19 cellular contexts compared by ENCODE assay signal in the genomic region with DNA sequence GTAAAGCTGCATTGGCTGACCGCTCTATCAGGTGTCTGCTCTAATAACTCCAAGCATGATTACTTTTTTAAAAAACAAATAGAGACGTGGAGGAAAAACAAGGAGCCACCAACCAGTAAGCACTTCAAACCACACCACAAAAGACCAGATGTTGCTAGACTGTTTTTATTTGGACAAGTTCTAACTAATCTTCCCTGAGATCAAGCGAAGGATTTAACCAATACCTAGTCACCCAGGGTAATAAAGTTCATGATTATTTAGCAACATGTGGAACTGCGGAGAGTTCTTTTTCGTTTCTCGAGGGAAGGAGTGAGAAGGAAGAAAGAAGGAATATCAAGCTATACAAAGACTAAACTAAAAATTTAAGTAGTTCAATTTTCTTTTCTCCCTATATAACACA.
"Had no signal": no experiment of that assay in that cellular context is flagged by ENCODE, and none has a peak within 500 bp of the region (broad histone marks: within the 10 kb centered on the region; RNA-seq: fewer than 3 reads in every experiment).

No MANE protein-coding gene starts in this region.

- H3K36me3 Mint-ChIP-seq: mesothelial cell of epicardium; naive thymus-derived CD8-positive, alpha-beta T cell had no signal

- H3K27me3 ChIP-seq: ovary, upper lobe of left lung had no signal

- H3K27ac ChIP-seq: lower lobe of right lung, ovary, prostate gland, thoracic aorta, upper lobe of left lung had no signal

- ATAC-seq: left lobe of liver; lower lobe of right lung; naive thymus-derived CD8-positive, alpha-beta T cell had no signal

- H3K4me1 ChIP-seq: lower lobe of right lung, prostate gland, upper lobe of left lung had no signal

- H3K27ac Mint-ChIP-seq: activated naive CD8-positive, alpha-beta T cell treated with anti-CD3 and anti-CD28 coated beads, Interleukin-2, amount 10 ng/mL, durations not matched to agents 7 days and 5 days; endodermal cell; mesothelial cell of epicardium; naive thymus-derived CD8-positive, alpha-beta T cell had no signal

- H3K4me3 ChIP-seq: lower lobe of right lung, ovary, prostate gland, thoracic aorta, upper lobe of left lung had no signal

- H3K9me3 ChIP-seq: lower lobe of right lung, ovary, prostate gland, thoracic aorta, upper lobe of left lung had no signal

- H3K4me1 Mint-ChIP-seq: naive thymus-derived CD8-positive, alpha-beta T cell had no signal

- H3K4me3 Mint-ChIP-seq: activated naive CD4-positive, alpha-beta T cell treated with anti-CD3 and anti-CD28 coated beads for 36 hours; activated naive CD8-positive, alpha-beta T cell treated with anti-CD3 and anti-CD28 coated beads, Interleukin-2, amount 10 ng/mL, durations not matched to agents 7 days and 5 days; endodermal cell; mesothelial cell of epicardium; naive thymus-derived CD8-positive, alpha-beta T cell had no signal

- H3K36me3 ChIP-seq: lower lobe of right lung, ovary, prostate gland, thoracic aorta, upper lobe of left lung had no signal

- DNase-seq: activated CD4-positive, alpha-beta T cell treated with anti-CD3 and anti-CD28 coated beads for 1 hour; activated naive CD4-positive, alpha-beta T cell treated with anti-CD3 and anti-CD28 coated beads for 36 hours; activated naive CD8-positive, alpha-beta T cell treated with anti-CD3 and anti-CD28 coated beads, Interleukin-2, amount 10 ng/mL, durations not matched to agents 7 days and 5 days; activated T-cell treated with anti-CD3 and anti-CD28 coated beads, Interleukin-2, amount 50 U/mL, for 1 hour; cerebellar nuclear complex; cortex of kidney; endodermal cell; lower lobe of right lung; naive thymus-derived CD8-positive, alpha-beta T cell; ovary; stimulated activated CD4-positive, alpha-beta T cell treated with anti-CD3 and anti-CD28 coated beads, Interleukin-2, amount 100 ng/mL, for 48 hours; stimulated activated CD8-positive, alpha-beta memory T cell treated with anti-CD3 and anti-CD28 coated beads, Interleukin-4, amount 100 ng/mL, for 48 hours; stimulated activated naive CD4-positive, alpha-beta T cell; T-helper 9 cell; upper lobe of left lung had no signal

- H3K9me3 Mint-ChIP-seq: activated naive CD4-positive, alpha-beta T cell treated with anti-CD3 and anti-CD28 coated beads for 36 hours; endodermal cell; naive thymus-derived CD8-positive, alpha-beta T cell had no signal
